In the genomic region with DNA sequence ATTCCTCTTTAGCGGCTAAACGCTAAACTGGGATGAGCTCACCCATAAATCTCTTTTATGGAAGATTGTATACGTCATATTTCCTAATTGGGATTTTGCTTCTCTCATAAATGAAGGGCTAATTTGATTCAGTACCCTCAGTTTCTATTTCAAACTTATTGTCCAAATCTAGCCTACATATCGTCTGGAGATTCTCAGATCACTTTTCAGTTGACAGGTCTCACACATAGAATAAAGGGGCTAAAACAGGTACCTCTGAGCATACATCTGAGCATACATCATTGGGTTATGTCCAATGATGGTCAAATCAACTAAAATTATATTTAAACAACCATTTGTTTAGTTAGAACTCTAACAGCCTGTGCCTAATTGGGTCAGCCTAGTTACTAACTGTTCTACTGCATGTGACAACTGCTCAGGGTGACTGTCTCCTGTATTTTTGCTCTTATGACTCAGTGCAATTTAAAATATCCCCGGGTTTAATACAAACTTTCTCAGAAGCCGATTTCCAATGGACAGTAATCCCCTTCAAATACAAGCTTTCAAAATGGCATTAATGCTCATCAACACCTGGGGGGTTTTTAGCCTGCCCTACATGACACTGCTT, we compare ENCODE assay signal across 16 cellular contexts. TPM values are rescaled to one million over a fixed set of nuclear protein-coding genes. Genes with fewer than 3 reads are reported as not detected.
DNase-seq lines count a peak whose midpoint lies in the region; FAIRE-seq and TF ChIP-seq lines count a peak whose summit lies in the region.
"Had no signal": no experiment of that assay in that cellular context is flagged by ENCODE, and none has a peak within 500 bp of the region (broad histone marks: within the 10 kb centered on the region; RNA-seq: fewer than 3 reads in every experiment).

No MANE protein-coding gene starts in this region.

- peaks cover 2% of the 10 kb centered on the region for H3K36me3 Mint-ChIP-seq in astrocyte (ENCODE audit: low read depth, unreplicated experiment)

- no peaks in the 10 kb centered on the region for H3K27me3 ChIP-seq in astrocyte (ENCODE audit: insufficient read depth, low read length)
- no peaks in the 10 kb centered on the region for H3K27me3 ChIP-seq in suprapubic skin
- H3K27me3 ChIP-seq in hepatocyte, result no peaks in the 10 kb centered on the region
- no peaks in the 10 kb centered on the region for H3K27me3 ChIP-seq in ovary
- H3K27me3 ChIP-seq: Peyer's patch had no signal

- peak overlapping the region; percentile 46 for H3K4me3 Mint-ChIP-seq in astrocyte (ENCODE audit: unreplicated experiment)
- H3K4me3 Mint-ChIP-seq: activated CD4-positive, alpha-beta memory T cell treated with anti-CD3 and anti-CD28 coated beads, Interleukin-2, amount 10 ng/mL, durations not matched to agents 7 days and 5 days; CD8-positive, alpha-beta T cell had no signal

- intact Hi-C loops in ovary (cut with DNase I), result no loop called here

- H3K4me1 Mint-ChIP-seq in astrocyte (ENCODE audit: low read depth, unreplicated experiment), result peaks cover 27% of the 10 kb centered on the region
- H3K4me1 Mint-ChIP-seq: activated CD4-positive, alpha-beta memory T cell treated with anti-CD3 and anti-CD28 coated beads, Interleukin-2, amount 10 ng/mL, durations not matched to agents 7 days and 5 days had no signal

- WGBS in suprapubic skin, result 67% methylated on average over 6 of the region's 6 CpGs
- WGBS in hepatocyte (ENCODE audit: low lambda C conversion rate, missing lambda C conversion rate), result 64% methylated on average over 6 of the region's 6 CpGs
- WGBS in ovary, 3 donors, result 80 to 89% (median 87%) methylated on average over 6 of the region's 6 CpGs

- peak; percentile 49 for DNase-seq in HT1080 (ENCODE audit: low read depth)
- DNase-seq in astrocyte (ENCODE audit: low read depth), result no peak
- no peak for DNase-seq in suprapubic skin (ENCODE audit: low spot score in 2 of 2)
- DNase-seq in ecto neural progenitor cell (ENCODE audit: low spot score), result no peak
- DNase-seq in hepatocyte (ENCODE audit: low spot score), result no peak
- DNase-seq in ovary, result no peak
- DNase-seq: activated CD4-positive, alpha-beta memory T cell treated with anti-CD3 and anti-CD28 coated beads, Interleukin-2, amount 10 ng/mL, durations not matched to agents 7 days and 5 days; activated effector memory CD4-positive, alpha-beta T cell treated with Interleukin-2 at 50 U/mL for 16 hours; CD8-positive, alpha-beta T cell; effector memory CD4-positive, alpha-beta T cell; GDM1; glutamatergic neuron; left colon; NCI-H2227 treated with DMSO at 0.1 percent for 48 hours; Peyer's patch had no signal

- H2AFZ ChIP-seq in astrocyte (ENCODE audit: low read depth, low read length), result no peak overlapping the region
- no peak overlapping the region for H2AFZ ChIP-seq in hepatocyte

- H3K4me2 ChIP-seq in astrocyte (ENCODE audit: low read length), result no peak overlapping the region
- no peak overlapping the region for H3K4me2 ChIP-seq in hepatocyte

- H3K27ac Mint-ChIP-seq in astrocyte (ENCODE audit: unreplicated experiment), result peak overlapping the region; percentile 34
- H3K27ac Mint-ChIP-seq: activated CD4-positive, alpha-beta memory T cell treated with anti-CD3 and anti-CD28 coated beads, Interleukin-2, amount 10 ng/mL, durations not matched to agents 7 days and 5 days; CD8-positive, alpha-beta T cell had no signal

- TF ChIP-seq CTCF in astrocyte (IDR thresholded peaks at IDR 0.05; ENCODE audit: insufficient read depth, low read depth, low read length) (no peak), suprapubic skin (IDR thresholded peaks at IDR 0.05) (no peak), hepatocyte (IDR thresholded peaks at IDR 0.05; ENCODE audit: poor library complexity) (no peak), ovary (IDR thresholded peaks at IDR 0.05) (no peak)

- TF ChIP-seq EP300 in suprapubic skin (IDR thresholded peaks at IDR 0.05) (no peak), ovary (IDR thresholded peaks at IDR 0.05) (no peak)

- peaks cover 7% of the 10 kb centered on the region for H3K79me2 ChIP-seq in astrocyte (ENCODE audit: insufficient read depth, low read length)
- H3K79me2 ChIP-seq in hepatocyte, result peaks cover 31% of the 10 kb centered on the region

- no peaks in the 10 kb centered on the region for H3K9me2 ChIP-seq in hepatocyte (replicated peaks; ENCODE audit: insufficient read depth)

- H3K4me1 ChIP-seq in astrocyte (ENCODE audit: insufficient read depth, low read length) (peaks cover 15% of the 10 kb centered on the region), suprapubic skin (peaks cover 36% of the 10 kb centered on the region), hepatocyte (ENCODE audit: insufficient read depth) (no peaks in the 10 kb centered on the region), ovary (ENCODE audit: insufficient read depth) (peaks cover 4% of the 10 kb centered on the region)
- H3K4me1 ChIP-seq: Peyer's patch had no signal

- no peaks in the 10 kb centered on the region for H3K9me3 ChIP-seq in astrocyte (ENCODE audit: insufficient read depth, low read depth, low read length)
- H3K9me3 ChIP-seq in suprapubic skin, result no peaks in the 10 kb centered on the region
- no peaks in the 10 kb centered on the region for H3K9me3 ChIP-seq in hepatocyte (ENCODE audit: low read depth)
- no peaks in the 10 kb centered on the region for H3K9me3 ChIP-seq in ovary
- H3K9me3 ChIP-seq: Peyer's patch had no signal

- H3K27ac ChIP-seq in astrocyte (ENCODE audit: low read depth, low read length), result peak overlapping the region; percentile 55
- peak overlapping the region; percentile 58 for H3K27ac ChIP-seq in suprapubic skin
- H3K27ac ChIP-seq in hepatocyte, result no peak overlapping the region
- H3K27ac ChIP-seq in ovary, result no peak overlapping the region
- H3K27ac ChIP-seq: Peyer's patch had no signal

- H3K36me3 ChIP-seq in astrocyte (ENCODE audit: insufficient read depth, low read length) (no peaks in the 10 kb centered on the region), suprapubic skin (no peaks in the 10 kb centered on the region), hepatocyte (replicated peaks; ENCODE audit: insufficient read depth, low read depth) (no peaks in the 10 kb centered on the region), ovary (no peaks in the 10 kb centered on the region)
- H3K36me3 ChIP-seq: Peyer's patch had no signal

- FAIRE-seq in astrocyte (lab: Jason Lieb, UNC) (no peak), islet of Langerhans (lab: Jason Lieb, UNC) (peak; percentile 79)

- TF ChIP-seq POLR2A in suprapubic skin (IDR thresholded peaks at IDR 0.05) (no peak), ovary (IDR thresholded peaks at IDR 0.05) (no peak)

- H3K9ac ChIP-seq in astrocyte (ENCODE audit: low read length), result no peak overlapping the region

- H3K9me3 Mint-ChIP-seq in astrocyte (ENCODE audit: unreplicated experiment), result no peaks in the 10 kb centered on the region
- H3K9me3 Mint-ChIP-seq: activated CD4-positive, alpha-beta memory T cell treated with anti-CD3 and anti-CD28 coated beads, Interleukin-2, amount 10 ng/mL, durations not matched to agents 7 days and 5 days; CD8-positive, alpha-beta T cell had no signal

- no peaks in the 10 kb centered on the region for H3K27me3 Mint-ChIP-seq in astrocyte (ENCODE audit: low read depth, unreplicated experiment)
- H3K27me3 Mint-ChIP-seq: activated CD4-positive, alpha-beta memory T cell treated with anti-CD3 and anti-CD28 coated beads, Interleukin-2, amount 10 ng/mL, durations not matched to agents 7 days and 5 days had no signal

- H3K4me3 ChIP-seq in astrocyte (ENCODE audit: insufficient read depth, low read depth, low read length), result no peak overlapping the region
- no peak overlapping the region for H3K4me3 ChIP-seq in suprapubic skin
- H3K4me3 ChIP-seq in hepatocyte, result no peak overlapping the region
- H3K4me3 ChIP-seq in ovary, result no peak overlapping the region
- H3K4me3 ChIP-seq: Peyer's patch had no signal

- H4K20me1 ChIP-seq in astrocyte (ENCODE audit: insufficient read depth, low read length) (no peaks in the 10 kb centered on the region), hepatocyte (ENCODE audit: insufficient read depth, poor library complexity, severe bottlenecking) (no peaks in the 10 kb centered on the region)

RNA-seq across cellular contexts. Expression of a gene that starts 57.7 kb away (rescaled TPM):
- 26.7 and 28.5 TPM in 2 replicates for total RNA-seq in HT1080 (2014; rRNA removed; shearing (Covaris generic))
- 17.4 and 26.9 TPM in 2 replicates for polyA plus RNA-seq in HT1080 (2015; cell fraction: cytosol; rRNA removed)
- 41.3 and 46.6 TPM in 2 replicates for polyA plus RNA-seq in HT1080 (2015; cell fraction: nucleus; rRNA removed)
- total RNA-seq in astrocyte (184 and 188 TPM in 2 replicates), suprapubic skin (10 to 100 TPM; 19.0 to 51.0 (median 30.8) TPM), hepatocyte (22.0 and 45.3 TPM in 2 replicates), ovary (100 to 1,000 TPM in 1 of 7 donors, 10 to 100 TPM in 6; 21.6 to 111 (median 57.1) TPM)
- polyA plus RNA-seq in hepatocyte (24.9 and 36.3 TPM in 2 replicates), ovary (100 to 1,000 TPM in 1 of 2 donors, 10 to 100 TPM in 1; 55.2 to 120 TPM)

Comparison
In these comparisons a context has a peak if more than half of its experiments do, and no peak if none do; other contexts are left out.
1. H3K27ac ChIP-seq: peak in astrocyte (single experiment) and suprapubic skin (single experiment); none in hepatocyte (single experiment) and ovary (0 of 2).